In genomic region chrX:387729-388128, GRCh38 we compare ENCODE assay signal across 8 cellular contexts. TPM values are rescaled to one million over a fixed set of nuclear protein-coding genes. Genes with fewer than 3 reads are reported as not detected.
DNase-seq lines count a peak whose midpoint lies in the region; ATAC-seq and TF ChIP-seq lines count a peak whose summit lies in the region.

No MANE protein-coding gene starts in this region.

- ATAC-seq in stimulated activated effector memory CD8-positive, alpha-beta T cell treated with anti-CD3 and anti-CD28 coated beads, Interleukin-12 subunit alpha, Interleukin-12 subunit beta, amount 100 ng/mL, for 72 hours = no peak
- no peak for ATAC-seq in GM21447 (IDR thresholded peaks at IDR 0.05; ENCODE audit: unreplicated experiment)

- H3K27ac Mint-ChIP-seq in activated T-helper 2 cell treated with anti-CD3 and anti-CD28 coated beads, Interferon-gamma antibody, Interleukin-2, Interleukin-4, amounts not matched to agents 10 μg/mL and 5 μg/mL and 100 μg/mL, durations not matched to agents 14 hours and 24 hours and 36 hours = peak overlapping the region; percentile 54
- peak overlapping the region; percentile 99 for H3K27ac Mint-ChIP-seq in stimulated activated effector memory CD8-positive, alpha-beta T cell treated with anti-CD3 and anti-CD28 coated beads, Interleukin-12 subunit alpha, Interleukin-12 subunit beta, amount 100 ng/mL, for 72 hours

- DNase-seq in HL-60 (ENCODE audit: low read depth in 1 of 2, low spot score in 1 of 2) = no peak
- DNase-seq in activated T-helper 2 cell treated with anti-CD3 and anti-CD28 coated beads, Interferon-gamma antibody, Interleukin-2, Interleukin-4, amounts not matched to agents 10 μg/mL and 5 μg/mL and 100 μg/mL, durations not matched to agents 14 hours and 24 hours and 36 hours (ENCODE audit: low spot score) = no peak
- DNase-seq in stimulated activated effector memory CD8-positive, alpha-beta T cell treated with anti-CD3 and anti-CD28 coated beads, Interleukin-12 subunit alpha, Interleukin-12 subunit beta, amount 100 ng/mL, for 72 hours (ENCODE audit: low spot score in 2 of 2) = no peak
- no peak for DNase-seq in NCI-H2171 (lab: John Stamatoyannopoulos, UW)
- no peak for DNase-seq in NCI-H2107 (lab: John Stamatoyannopoulos, UW)
- DNase-seq in NCI-H146 treated with DMSO at 0.1 percent for 48 hours (lab: John Stamatoyannopoulos, UW; ENCODE audit: unreplicated experiment) = no peak

- peak overlapping the region; percentile 54 for H3K4me3 ChIP-seq in HL-60 (replicated peaks; ENCODE audit: insufficient read depth, low read length)
- peak overlapping the region; percentile 89 for H3K4me3 ChIP-seq in iPS-18a (ENCODE audit: low read length)

- H3K4me1 Mint-ChIP-seq in activated T-helper 2 cell treated with anti-CD3 and anti-CD28 coated beads, Interferon-gamma antibody, Interleukin-2, Interleukin-4, amounts not matched to agents 10 μg/mL and 5 μg/mL and 100 μg/mL, durations not matched to agents 14 hours and 24 hours and 36 hours (ENCODE audit: low read depth) = no peaks in the 10 kb centered on the region
- H3K4me1 Mint-ChIP-seq in stimulated activated effector memory CD8-positive, alpha-beta T cell treated with anti-CD3 and anti-CD28 coated beads, Interleukin-12 subunit alpha, Interleukin-12 subunit beta, amount 100 ng/mL, for 72 hours = peaks cover 8% of the 10 kb centered on the region

- no peaks in the 10 kb centered on the region for H3K9me3 ChIP-seq in iPS-18a (ENCODE audit: control insufficient read depth, low read depth, low read length)

- no peaks in the 10 kb centered on the region for H3K36me3 ChIP-seq in iPS-18a (ENCODE audit: control insufficient read depth, low read depth, low read length)

- H3K9ac ChIP-seq in iPS-18a (ENCODE audit: low read length) = peak overlapping the region; percentile 98

- no peaks in the 10 kb centered on the region for H3K36me3 Mint-ChIP-seq in activated T-helper 2 cell treated with anti-CD3 and anti-CD28 coated beads, Interferon-gamma antibody, Interleukin-2, Interleukin-4, amounts not matched to agents 10 μg/mL and 5 μg/mL and 100 μg/mL, durations not matched to agents 14 hours and 24 hours and 36 hours (ENCODE audit: low read depth)
- H3K36me3 Mint-ChIP-seq in stimulated activated effector memory CD8-positive, alpha-beta T cell treated with anti-CD3 and anti-CD28 coated beads, Interleukin-12 subunit alpha, Interleukin-12 subunit beta, amount 100 ng/mL, for 72 hours = peaks cover 18% of the 10 kb centered on the region

- no peaks in the 10 kb centered on the region for H3K27me3 Mint-ChIP-seq in activated T-helper 2 cell treated with anti-CD3 and anti-CD28 coated beads, Interferon-gamma antibody, Interleukin-2, Interleukin-4, amounts not matched to agents 10 μg/mL and 5 μg/mL and 100 μg/mL, durations not matched to agents 14 hours and 24 hours and 36 hours (ENCODE audit: low read depth)

- H3K27me3 ChIP-seq in HL-60 (ENCODE audit: insufficient read depth, poor library complexity, severe bottlenecking) = no peaks in the 10 kb centered on the region
- H3K27me3 ChIP-seq in iPS-18a (ENCODE audit: control insufficient read depth, insufficient read depth, low read length) = no peaks in the 10 kb centered on the region

- H3K27ac ChIP-seq in HL-60 (replicated peaks) (peak overlapping the region; percentile 100), iPS-18a (ENCODE audit: low read length) (peak overlapping the region; percentile 9)

- intact Hi-C loops in activated T-helper 2 cell treated with anti-CD3 and anti-CD28 coated beads, Interferon-gamma antibody, Interleukin-2, Interleukin-4, amounts not matched to agents 10 μg/mL and 5 μg/mL and 100 μg/mL, durations not matched to agents 14 hours and 24 hours and 36 hours (cut with micrococcal nuclease) = loop anchor here (1.0 to 10.0 kb wide), 2 partner anchors 69 to 103 kb away; partner anchors contain the start of genes GTPBP6 and PLCXD1

- no peaks in the 10 kb centered on the region for H3K4me1 ChIP-seq in iPS-18a (ENCODE audit: control insufficient read depth, low read depth, low read length)

- H3K9me3 Mint-ChIP-seq in activated T-helper 2 cell treated with anti-CD3 and anti-CD28 coated beads, Interferon-gamma antibody, Interleukin-2, Interleukin-4, amounts not matched to agents 10 μg/mL and 5 μg/mL and 100 μg/mL, durations not matched to agents 14 hours and 24 hours and 36 hours = no peaks in the 10 kb centered on the region
- no peaks in the 10 kb centered on the region for H3K9me3 Mint-ChIP-seq in stimulated activated effector memory CD8-positive, alpha-beta T cell treated with anti-CD3 and anti-CD28 coated beads, Interleukin-12 subunit alpha, Interleukin-12 subunit beta, amount 100 ng/mL, for 72 hours

- TF ChIP-seq CTCF in HL-60 (IDR thresholded peaks at IDR 0.05; ENCODE audit: insufficient read depth, low read length) = no peak

- peak overlapping the region; percentile 84 for H3K4me3 Mint-ChIP-seq in activated T-helper 2 cell treated with anti-CD3 and anti-CD28 coated beads, Interferon-gamma antibody, Interleukin-2, Interleukin-4, amounts not matched to agents 10 μg/mL and 5 μg/mL and 100 μg/mL, durations not matched to agents 14 hours and 24 hours and 36 hours (ENCODE audit: low read depth)
- H3K4me3 Mint-ChIP-seq in stimulated activated effector memory CD8-positive, alpha-beta T cell treated with anti-CD3 and anti-CD28 coated beads, Interleukin-12 subunit alpha, Interleukin-12 subunit beta, amount 100 ng/mL, for 72 hours = peak overlapping the region; percentile 87

RNA-seq across cellular contexts. Expression of gene PPP2R3B, which starts 1.0 kb away (rescaled TPM):
- 39.8 and 47.6 TPM in 2 replicates for total RNA-seq in activated T-helper 2 cell treated with anti-CD3 and anti-CD28 coated beads, Interferon-gamma antibody, Interleukin-2, Interleukin-4, amounts not matched to agents 10 μg/mL and 5 μg/mL and 100 μg/mL, durations not matched to agents 14 hours and 24 hours and 36 hours
